13 cellular contexts compared by ENCODE assay signal in the genomic region with DNA sequence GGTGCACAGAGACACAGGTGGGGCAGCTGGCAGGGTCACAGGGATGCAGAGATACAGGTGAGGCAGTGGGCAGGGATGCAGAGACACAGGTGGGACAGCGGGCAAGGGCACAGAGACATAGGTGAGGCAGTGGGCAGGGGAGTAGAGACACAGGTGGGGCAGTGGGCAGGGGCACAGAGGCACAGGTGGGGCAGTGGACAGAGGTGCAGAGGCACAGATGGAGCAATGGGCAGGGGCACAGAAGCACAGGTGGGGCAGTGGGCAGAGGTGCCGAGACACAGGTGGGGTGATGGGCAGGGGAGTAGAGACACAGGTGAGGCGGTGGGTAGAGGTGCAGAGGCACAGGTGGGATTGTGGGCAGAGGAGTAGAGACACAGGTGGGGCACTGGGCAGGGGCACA.
DNase-seq lines count a peak whose midpoint lies in the region; ATAC-seq and TF ChIP-seq lines count a peak whose summit lies in the region.
"Had no signal": no experiment of that assay in that cellular context is flagged by ENCODE, and none has a peak within 500 bp of the region (broad histone marks: within the 10 kb centered on the region; RNA-seq: fewer than 3 reads in every experiment).

No MANE protein-coding gene starts in this region.

- no peaks in the 10 kb centered on the region for H3K79me1 ChIP-seq in H9 (ENCODE audit: insufficient read depth, low read depth, low read length, poor library complexity, severe bottlenecking)
- H3K79me1 ChIP-seq in neuronal stem cell (ENCODE audit: low read depth, low read length), result no peaks in the 10 kb centered on the region

- H3K27me3 Mint-ChIP-seq in H9 (ENCODE audit: low read depth), result peaks cover 11% of the 10 kb centered on the region

- H2AFZ ChIP-seq in H9 (ENCODE audit: low read length) (no peak overlapping the region), neuronal stem cell (ENCODE audit: low read length) (no peak overlapping the region)
- H2AFZ ChIP-seq: GM23248 had no signal

- no peak for TF ChIP-seq POLR2A in stomach (IDR thresholded peaks at IDR 0.05)

- H3K4me2 ChIP-seq in H9 (ENCODE audit: insufficient read depth, insufficient read length, low read length) (no peak overlapping the region), neuronal stem cell (ENCODE audit: insufficient read depth, low read length, poor library complexity, severe bottlenecking) (no peak overlapping the region)

- H3K4me1 ChIP-seq in H9 (ENCODE audit: insufficient read depth, low read length) (no peaks in the 10 kb centered on the region; the same call in 1 of the 2 replicates), HEK293 (ENCODE audit: control insufficient read depth, insufficient read depth, low read length) (no peaks in the 10 kb centered on the region), neuronal stem cell (ENCODE audit: control insufficient read depth in 2 of 2, insufficient read depth in 1 of 2, low read depth in 1 of 2, low read length in 2 of 2) (peaks cover 0 to 4% of the 10 kb centered on the region in 2 donors), stomach (no peaks in the 10 kb centered on the region)
- H3K4me1 ChIP-seq: HAP-1 had no signal

- H4K8ac ChIP-seq in H9 (replicated peaks; ENCODE audit: insufficient read length, low read depth, low read length) (no peak overlapping the region), neuronal stem cell (ENCODE audit: low read depth, low read length) (peak overlapping the region; percentile 55)

- H3K56ac ChIP-seq in H9 (ENCODE audit: insufficient read length, low read depth, low read length), result no peak overlapping the region

- no peak overlapping the region for H3K23ac ChIP-seq in H9 (ENCODE audit: insufficient read length, low read depth, low read length)
- peak overlapping the region; percentile 90 for H3K23ac ChIP-seq in neuronal stem cell (ENCODE audit: low read depth, low read length, poor library complexity)

- no peaks in the 10 kb centered on the region for H3K9me3 ChIP-seq in H9 (ENCODE audit: control insufficient read depth, low read depth, low read length)
- no peaks in the 10 kb centered on the region for H3K9me3 ChIP-seq in HEK293 (ENCODE audit: control insufficient read depth, insufficient read depth, low read depth, low read length)
- no peaks in the 10 kb centered on the region for H3K9me3 ChIP-seq in neuronal stem cell (replicated peaks in 1 of 2; ENCODE audit: control insufficient read depth in 2 of 2, insufficient read depth in 1 of 2, low read depth in 1 of 2, low read length in 2 of 2)
- peaks cover 0 to 5% (median 0%) of the 10 kb centered on the region in 4 donors for H3K9me3 ChIP-seq in stomach
- H3K9me3 ChIP-seq: HAP-1 had no signal

- H3K9me3 Mint-ChIP-seq in H9, result peaks cover 3 to 4% of the 10 kb centered on the region in 2 experiments; a peak in 4 of 5 replicates
- H3K9me3 Mint-ChIP-seq: CD4-positive, alpha-beta memory T cell had no signal

- no peaks in the 10 kb centered on the region for H3K23me2 ChIP-seq in H9 (ENCODE audit: insufficient read length, low read depth, low read length, poor library complexity, severe bottlenecking)

- no peak overlapping the region for H2AK5ac ChIP-seq in H9 (ENCODE audit: insufficient read length, low read length)
- peak overlapping the region; percentile 54 for H2AK5ac ChIP-seq in neuronal stem cell (ENCODE audit: low read depth, low read length)

- peaks cover 14 to 17% of the 10 kb centered on the region in 2 experiments for H3K4me1 Mint-ChIP-seq in H9
- H3K4me1 Mint-ChIP-seq: CD4-positive, alpha-beta memory T cell had no signal

- no peak overlapping the region for H3K4me3 ChIP-seq in HEK293 (ENCODE audit: low read depth, low read length)
- no peak overlapping the region for H3K4me3 ChIP-seq in neuronal stem cell (ENCODE audit: low read length in 2 of 2)
- H3K4me3 ChIP-seq in stomach, result no peak overlapping the region
- H3K4me3 ChIP-seq: GM23248, HAP-1 had no signal

- H2BK120ac ChIP-seq in H9 (ENCODE audit: low read depth, low read length, poor library complexity, severe bottlenecking) (no peak overlapping the region), neuronal stem cell (ENCODE audit: low read depth, low read length) (no peak overlapping the region)

- no peak for TF ChIP-seq EP300 in stomach (IDR thresholded peaks at IDR 0.05)

- no peak overlapping the region for H4K5ac ChIP-seq in H9 (ENCODE audit: insufficient read length, low read depth, low read length)

- peaks cover 2 to 17% (median 14%) of the 10 kb centered on the region in 3 experiments; a peak in 6 of 7 replicates for H3K36me3 Mint-ChIP-seq in H9 (ENCODE audit: insufficient read depth in 1 of 3, low read depth in 3 of 3)
- H3K36me3 Mint-ChIP-seq: CD4-positive, alpha-beta memory T cell had no signal

- WGBS in H9 (ENCODE audit: extremely low coverage, insufficient read length, low lambda C conversion rate), result no CpG with 5 or more reads among the region's 3 CpGs
- no CpG with 5 or more reads among the region's 3 CpGs for WGBS in neuronal stem cell (ENCODE audit: extremely low coverage in 2 of 2, insufficient read length in 2 of 2, insufficient replicate concordance in 1 of 2), 2 donors
- WGBS in stomach, 5 donors, result 85 to 94% (median 90%) methylated on average over 3 of the region's 3 CpGs

- ATAC-seq in GM18519 (IDR thresholded peaks at IDR 0.05; ENCODE audit: low FRiP score, unreplicated experiment), result no peak

- H3K36me3 ChIP-seq in HEK293 (ENCODE audit: control insufficient read depth in 2 of 2, insufficient read depth in 1 of 2, low read length in 2 of 2) (no peaks in the 10 kb centered on the region), neuronal stem cell (replicated peaks in 1 of 2; ENCODE audit: control insufficient read depth in 2 of 2, insufficient read depth in 2 of 2, low read length in 2 of 2) (no peaks in the 10 kb centered on the region), stomach (no peaks in the 10 kb centered on the region)
- H3K36me3 ChIP-seq: HAP-1 had no signal

- H2BK15ac ChIP-seq in H9 (ENCODE audit: low read depth, low read length), result no peak overlapping the region
- peak overlapping the region; percentile 84 for H2BK15ac ChIP-seq in neuronal stem cell (ENCODE audit: low read length)

- TF ChIP-seq CTCF in H9 (conservative IDR thresholded peaks at IDR 0.05), result no peak
- no peak for TF ChIP-seq CTCF in HEK293 (tag by site-specific recombination; IDR thresholded peaks at IDR 0.05)
- no peak for TF ChIP-seq CTCF in stomach (IDR thresholded peaks at IDR 0.05)

- CTCF ChIA-PET in HEK293 (lab: Yijun Ruan, JAX), result no interaction called here

- H2BK5ac ChIP-seq in H9 (ENCODE audit: insufficient read length, low read length), result no peak overlapping the region
- peak overlapping the region; percentile 27 for H2BK5ac ChIP-seq in neuronal stem cell (ENCODE audit: low read length)

- H3K14ac ChIP-seq in H9 (ENCODE audit: insufficient read depth, low read length), result peak overlapping the region; percentile 65; the same call in 1 of the 2 replicates
- H3K14ac ChIP-seq in neuronal stem cell (ENCODE audit: low read length), result no peak overlapping the region

- H3K27me3 ChIP-seq in H9 (ENCODE audit: insufficient read depth, low read length), result no peaks in the 10 kb centered on the region
- H3K27me3 ChIP-seq in neuronal stem cell (ENCODE audit: control insufficient read depth in 3 of 3, insufficient read depth in 3 of 3, low read depth in 1 of 3, low read length in 3 of 3), result peaks cover 0 to 4% (median 0%) of the 10 kb centered on the region in 3 experiments
- peaks cover 3 to 45% (median 4%) of the 10 kb centered on the region in 3 donors for H3K27me3 ChIP-seq in stomach

- no peaks in the 10 kb centered on the region for H4K20me1 ChIP-seq in H9 (ENCODE audit: control insufficient read depth, insufficient read depth, insufficient read length)

- H2BK12ac ChIP-seq in H9 (ENCODE audit: insufficient read length, low read depth, low read length) (no peak overlapping the region), neuronal stem cell (ENCODE audit: low read length) (no peak overlapping the region)

- H3K27ac Mint-ChIP-seq in H9, result no peak overlapping the region; a peak in 1 of 7 replicates
- H3K27ac Mint-ChIP-seq: CD4-positive, alpha-beta memory T cell had no signal

- H3K4me3 Mint-ChIP-seq in H9, result no peak overlapping the region
- H3K4me3 Mint-ChIP-seq: CD4-positive, alpha-beta memory T cell had no signal

- H4K91ac ChIP-seq in H9 (ENCODE audit: insufficient read length, low read depth, low read length) (no peak overlapping the region), neuronal stem cell (ENCODE audit: low read depth, low read length, poor library complexity) (no peak overlapping the region)

- intact Hi-C loops in stomach (cut with DNase I; ENCODE audit: low total_unique reads), result no loop called here

- DNase-seq in H9 (no peak), neuronal stem cell (ENCODE audit: low spot score) (no peak), stomach (no peak)
- no peak for DNase-seq in activated CD8-positive, alpha-beta memory T cell treated with anti-CD3 and anti-CD28 coated beads, Interleukin-2, amount 50 U/mL, for 48 hours
- DNase-seq: C1 segment of cervical spinal cord; CD4-positive, alpha-beta memory T cell; COR-L47; DMS153; DND-41; GM23248 had no signal

- H2BK20ac ChIP-seq in H9 (ENCODE audit: low read depth, low read length, poor library complexity, severe bottlenecking), result no peak overlapping the region

- no peak overlapping the region for H3K18ac ChIP-seq in H9 (ENCODE audit: insufficient read length, low read depth, low read length)
- H3K18ac ChIP-seq in neuronal stem cell (ENCODE audit: low read length), result peak overlapping the region; percentile 13

- H3K9ac ChIP-seq in H9 (ENCODE audit: extremely low read depth, insufficient read length, low read length), result no peak overlapping the region
- H3K9ac ChIP-seq in neuronal stem cell (ENCODE audit: low read depth, low read length, poor library complexity), result no peak overlapping the region
- H3K9ac ChIP-seq: GM23248 had no signal

- POLR2A ChIA-PET in HEK293 (lab: Yijun Ruan, JAX), result interaction anchor here (0.9 kb wide), 1 partner anchor 49 kb away, joined by 3 read pairs; no protein-coding TSS in a partner anchor

- H3K79me2 ChIP-seq in H9 (ENCODE audit: insufficient read depth, low read length), result no peaks in the 10 kb centered on the region; the same call in 1 of the 2 replicates

- H3K27ac ChIP-seq in H9 (ENCODE audit: insufficient read length, low read depth, low read length), result no peak overlapping the region
- H3K27ac ChIP-seq in HEK293 (ENCODE audit: extremely low read depth, low read depth, low read length), result no peak overlapping the region
- H3K27ac ChIP-seq in neuronal stem cell (replicated peaks; ENCODE audit: low read length), result no peak overlapping the region
- H3K27ac ChIP-seq in stomach, result no peak overlapping the region
- H3K27ac ChIP-seq: GM23248 had no signal

- H3T11ph ChIP-seq in H9 (ENCODE audit: low read length), result no peak overlapping the region

- H3K4ac ChIP-seq in H9 (ENCODE audit: low read depth, low read length) (no peak overlapping the region), neuronal stem cell (ENCODE audit: low read length) (no peak overlapping the region)
